14 cellular contexts compared by ENCODE assay signal in the genomic region with DNA sequence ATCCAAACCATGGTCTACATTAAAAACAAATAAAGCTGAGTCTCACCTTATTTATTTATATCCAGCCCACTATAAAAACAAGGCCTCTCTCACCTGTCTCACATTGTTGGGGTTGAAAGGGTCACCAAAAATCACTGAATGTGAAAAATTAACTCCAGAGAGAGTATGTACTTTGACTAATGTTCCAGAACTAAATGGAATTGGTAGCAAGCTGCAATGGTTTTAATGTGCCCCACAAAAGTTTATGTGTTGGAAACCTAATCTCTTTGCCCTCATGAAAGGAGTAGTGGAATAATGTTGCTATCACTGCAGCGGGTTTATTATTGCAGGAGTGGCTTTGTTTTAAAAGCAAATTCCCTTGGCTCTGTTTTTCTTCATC.
DNase-seq lines count a peak whose midpoint lies in the region; ATAC-seq and TF ChIP-seq lines count a peak whose summit lies in the region.
"Had no signal": no experiment of that assay in that cellular context is flagged by ENCODE, and none has a peak within 500 bp of the region (broad histone marks: within the 10 kb centered on the region; RNA-seq: fewer than 3 reads in every experiment).

No MANE protein-coding gene starts in this region.

- H4K20me1 ChIP-seq in smooth muscle cell (ENCODE audit: low read depth), result no peaks in the 10 kb centered on the region

- POLR2A ChIA-PET in HEK293 (lab: Yijun Ruan, JAX), result no interaction called here

- no peak for DNase-seq in adipocyte (ENCODE audit: low read depth)
- DNase-seq in left kidney (ENCODE audit: low read depth, low spot score), result peak; percentile 89
- DNase-seq in smooth muscle cell (lab: John Stamatoyannopoulos, UW; ENCODE audit: unreplicated experiment), result no peak
- no peak for DNase-seq in COR-L47 (lab: John Stamatoyannopoulos, UW)
- DNase-seq: BE2C; CD4-positive, alpha-beta memory T cell; DND-41; GF-D8; H7 had no signal

- no peak for TF ChIP-seq POLR2A in GM18505 (IDR thresholded peaks at IDR 0.05; ENCODE audit: borderline replicate concordance, extremely low read depth, insufficient read depth, insufficient read length)

- CTCF ChIA-PET in HEK293 (lab: Yijun Ruan, JAX), result interaction anchor here (2.4 kb wide), 1 partner anchor 17 kb away, joined by 18 read pairs; no protein-coding TSS in a partner anchor

- no peak overlapping the region for H3K4me2 ChIP-seq in smooth muscle cell
- H3K4me2 ChIP-seq: GM23338 had no signal

- peak overlapping the region; percentile 50 for H3K9ac ChIP-seq in adipocyte (ENCODE audit: low read length)
- H3K9ac ChIP-seq in smooth muscle cell (ENCODE audit: low read depth), result no peak overlapping the region

- no peak overlapping the region for H2AFZ ChIP-seq in smooth muscle cell (ENCODE audit: low read depth)

- H3K79me2 ChIP-seq in smooth muscle cell (ENCODE audit: low read depth), result no peaks in the 10 kb centered on the region

- no peak for ATAC-seq in GM18505 (IDR thresholded peaks at IDR 0.05; ENCODE audit: unreplicated experiment)
- ATAC-seq in HG03039 (IDR thresholded peaks at IDR 0.05; ENCODE audit: unreplicated experiment), result no peak
- ATAC-seq: GM23338 had no signal

- H3K27me3 ChIP-seq in adipocyte (replicated peaks; ENCODE audit: control insufficient read depth, insufficient read depth, low read length) (no peaks in the 10 kb centered on the region), smooth muscle cell (ENCODE audit: low read depth) (no peaks in the 10 kb centered on the region)
- H3K27me3 ChIP-seq: BE2C had no signal

- WGBS in smooth muscle cell (ENCODE audit: low lambda C conversion rate), result 79% methylated on average over 1 of the region's 1 CpG

- TF ChIP-seq CTCF in HEK293 (tag by site-specific recombination; IDR thresholded peaks at IDR 0.05) (no peak), smooth muscle cell (IDR thresholded peaks at IDR 0.05; ENCODE audit: borderline replicate concordance, insufficient read depth, poor library complexity, severe bottlenecking) (no peak)

- H3K9me3 ChIP-seq in HEK293 (ENCODE audit: control insufficient read depth, insufficient read depth, low read depth, low read length), result no peaks in the 10 kb centered on the region
- no peaks in the 10 kb centered on the region for H3K9me3 ChIP-seq in adipocyte (ENCODE audit: control insufficient read depth, low read length)
- no peaks in the 10 kb centered on the region for H3K9me3 ChIP-seq in smooth muscle cell (replicated peaks; ENCODE audit: low read depth)
- H3K9me3 ChIP-seq: BE2C had no signal

- no peak overlapping the region for H3K4me3 ChIP-seq in HEK293 (ENCODE audit: low read depth, low read length)
- H3K4me3 ChIP-seq in adipocyte (ENCODE audit: low read length), result no peak overlapping the region
- no peak overlapping the region for H3K4me3 ChIP-seq in smooth muscle cell
- H3K4me3 ChIP-seq: GM23338 had no signal

- H3F3A ChIP-seq in smooth muscle cell (ENCODE audit: low read depth), result no peaks in the 10 kb centered on the region

- H3K27ac ChIP-seq in HEK293 (ENCODE audit: extremely low read depth, low read depth, low read length), result no peak overlapping the region
- H3K27ac ChIP-seq in smooth muscle cell (ENCODE audit: low read depth), result peak overlapping the region; percentile 59
- H3K27ac ChIP-seq: C4-2B had no signal

- H3K4me1 ChIP-seq in HEK293 (ENCODE audit: control insufficient read depth, insufficient read depth, low read length), result no peaks in the 10 kb centered on the region
- peaks cover 19% of the 10 kb centered on the region for H3K4me1 ChIP-seq in adipocyte (ENCODE audit: control insufficient read depth, insufficient read depth, low read length)
- no peaks in the 10 kb centered on the region for H3K4me1 ChIP-seq in smooth muscle cell (ENCODE audit: low read depth)
- H3K4me1 ChIP-seq: BE2C had no signal

- H3K36me3 ChIP-seq in HEK293 (ENCODE audit: control insufficient read depth in 2 of 2, insufficient read depth in 1 of 2, low read length in 2 of 2) (no peaks in the 10 kb centered on the region), adipocyte (ENCODE audit: control insufficient read depth, insufficient read depth, low read length, severe bottlenecking) (no peaks in the 10 kb centered on the region), smooth muscle cell (ENCODE audit: low read depth) (no peaks in the 10 kb centered on the region)
- H3K36me3 ChIP-seq: BE2C had no signal

TF ChIP-seq in HEK293, 187 proteins besides CTCF, POLR2A, EP300 and RAD21:
- TF ChIP-seq, protein P1, sequence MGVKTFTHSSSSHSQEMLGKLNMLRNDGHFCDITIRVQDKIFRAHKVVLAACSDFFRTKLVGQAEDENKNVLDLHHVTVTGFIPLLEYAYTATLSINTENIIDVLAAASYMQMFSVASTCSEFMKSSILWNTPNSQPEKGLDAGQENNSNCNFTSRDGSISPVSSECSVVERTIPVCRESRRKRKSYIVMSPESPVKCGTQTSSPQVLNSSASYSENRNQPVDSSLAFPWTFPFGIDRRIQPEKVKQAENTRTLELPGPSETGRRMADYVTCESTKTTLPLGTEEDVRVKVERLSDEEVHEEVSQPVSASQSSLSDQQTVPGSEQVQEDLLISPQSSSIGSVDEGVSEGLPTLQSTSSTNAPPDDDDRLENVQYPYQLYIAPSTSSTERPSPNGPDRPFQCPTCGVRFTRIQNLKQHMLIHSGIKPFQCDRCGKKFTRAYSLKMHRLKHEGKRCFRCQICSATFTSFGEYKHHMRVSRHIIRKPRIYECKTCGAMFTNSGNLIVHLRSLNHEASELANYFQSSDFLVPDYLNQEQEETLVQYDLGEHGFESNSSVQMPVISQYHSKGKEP (tag by site-specific recombination; IDR thresholded peaks at IDR 0.05), result peak; percentile 41; the same call in 1 of the 2 replicates
- TF ChIP-seq, protein P2, sequence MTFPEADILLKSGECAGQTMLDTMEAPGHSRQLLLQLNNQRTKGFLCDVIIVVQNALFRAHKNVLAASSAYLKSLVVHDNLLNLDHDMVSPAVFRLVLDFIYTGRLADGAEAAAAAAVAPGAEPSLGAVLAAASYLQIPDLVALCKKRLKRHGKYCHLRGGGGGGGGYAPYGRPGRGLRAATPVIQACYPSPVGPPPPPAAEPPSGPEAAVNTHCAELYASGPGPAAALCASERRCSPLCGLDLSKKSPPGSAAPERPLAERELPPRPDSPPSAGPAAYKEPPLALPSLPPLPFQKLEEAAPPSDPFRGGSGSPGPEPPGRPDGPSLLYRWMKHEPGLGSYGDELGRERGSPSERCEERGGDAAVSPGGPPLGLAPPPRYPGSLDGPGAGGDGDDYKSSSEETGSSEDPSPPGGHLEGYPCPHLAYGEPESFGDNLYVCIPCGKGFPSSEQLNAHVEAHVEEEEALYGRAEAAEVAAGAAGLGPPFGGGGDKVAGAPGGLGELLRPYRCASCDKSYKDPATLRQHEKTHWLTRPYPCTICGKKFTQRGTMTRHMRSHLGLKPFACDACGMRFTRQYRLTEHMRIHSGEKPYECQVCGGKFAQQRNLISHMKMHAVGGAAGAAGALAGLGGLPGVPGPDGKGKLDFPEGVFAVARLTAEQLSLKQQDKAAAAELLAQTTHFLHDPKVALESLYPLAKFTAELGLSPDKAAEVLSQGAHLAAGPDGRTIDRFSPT (tag by site-specific recombination; IDR thresholded peaks at IDR 0.05), result no peak
- TF ChIP-seq OSR2 (tag by site-specific recombination; IDR thresholded peaks at IDR 0.05) (0 out of 2 replicates have a peak, but pooled peaks have one; percentile 50), OVOL3 (tag by site-specific recombination; IDR thresholded peaks at IDR 0.05) (peak; percentile 30; the same call in 1 of the 2 replicates), ZNF701 (tag by site-specific recombination; IDR thresholded peaks at IDR 0.05) (no peak)
- TF ChIP-seq, protein P3, sequence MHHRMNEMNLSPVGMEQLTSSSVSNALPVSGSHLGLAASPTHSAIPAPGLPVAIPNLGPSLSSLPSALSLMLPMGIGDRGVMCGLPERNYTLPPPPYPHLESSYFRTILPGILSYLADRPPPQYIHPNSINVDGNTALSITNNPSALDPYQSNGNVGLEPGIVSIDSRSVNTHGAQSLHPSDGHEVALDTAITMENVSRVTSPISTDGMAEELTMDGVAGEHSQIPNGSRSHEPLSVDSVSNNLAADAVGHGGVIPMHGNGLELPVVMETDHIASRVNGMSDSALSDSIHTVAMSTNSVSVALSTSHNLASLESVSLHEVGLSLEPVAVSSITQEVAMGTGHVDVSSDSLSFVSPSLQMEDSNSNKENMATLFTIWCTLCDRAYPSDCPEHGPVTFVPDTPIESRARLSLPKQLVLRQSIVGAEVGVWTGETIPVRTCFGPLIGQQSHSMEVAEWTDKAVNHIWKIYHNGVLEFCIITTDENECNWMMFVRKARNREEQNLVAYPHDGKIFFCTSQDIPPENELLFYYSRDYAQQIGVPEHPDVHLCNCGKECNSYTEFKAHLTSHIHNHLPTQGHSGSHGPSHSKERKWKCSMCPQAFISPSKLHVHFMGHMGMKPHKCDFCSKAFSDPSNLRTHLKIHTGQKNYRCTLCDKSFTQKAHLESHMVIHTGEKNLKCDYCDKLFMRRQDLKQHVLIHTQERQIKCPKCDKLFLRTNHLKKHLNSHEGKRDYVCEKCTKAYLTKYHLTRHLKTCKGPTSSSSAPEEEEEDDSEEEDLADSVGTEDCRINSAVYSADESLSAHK (tag by site-specific recombination; IDR thresholded peaks at IDR 0.05), result 0 out of 2 replicates have a peak, but pooled peaks have one; percentile 42
